ENCODE assay signal across 13 cellular contexts in the genomic region with DNA sequence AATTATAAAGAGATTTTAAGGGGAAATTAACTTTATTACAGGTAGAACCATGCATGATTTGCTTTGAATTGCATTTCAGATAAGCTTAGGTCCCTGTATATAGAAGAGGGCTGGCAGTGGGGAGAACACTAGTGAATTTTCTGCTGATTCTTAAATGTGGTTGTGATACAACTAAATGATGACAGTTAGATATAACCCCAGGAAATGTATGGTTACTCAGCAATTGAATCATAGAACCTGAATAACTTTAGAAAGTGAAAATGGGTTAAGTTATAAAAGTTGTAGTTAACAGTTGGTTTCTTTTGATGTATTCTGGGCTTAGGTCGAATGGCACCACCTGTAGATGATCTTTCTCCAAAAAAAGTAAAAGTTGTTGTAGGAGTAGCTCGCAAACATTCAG.
"Had no signal": no experiment of that assay in that cellular context is flagged by ENCODE, and none has a peak within 500 bp of the region (broad histone marks: within the 10 kb centered on the region; RNA-seq: fewer than 3 reads in every experiment).

No MANE protein-coding gene starts in this region.

- DNase-seq: foreskin melanocyte; head of caudate nucleus; nephron progenitor cell; SJCRH30; spleen; stimulated activated CD4-positive, alpha-beta T cell treated with anti-CD3 and anti-CD28 coated beads, Interleukin-1b, Interleukin-23, amount 100 ng/mL, for 48 hours; stimulated activated naive CD4-positive, alpha-beta T cell; substantia nigra; T-helper 9 cell; upper lobe of left lung had no signal

- ATAC-seq: sciatic nerve had no signal

- H3K4me3 Mint-ChIP-seq: activated T-helper 1 cell treated with anti-CD3 and anti-CD28 coated beads, Interleukin-12 subunit alpha, Interleukin-12 subunit beta, Interleukin-2, Interleukin-4 antibody, amounts not matched to agents 30 ng/mL and 10 ng/mL and 1 ng/mL, durations not matched to agents 14 hours and 24 hours and 36 hours; nephron progenitor cell had no signal

- H3K27ac ChIP-seq: SJCRH30, spleen, upper lobe of left lung had no signal

- H3K4me1 Mint-ChIP-seq: nephron progenitor cell had no signal

- H3K9me3 Mint-ChIP-seq: activated T-helper 1 cell treated with anti-CD3 and anti-CD28 coated beads, Interleukin-12 subunit alpha, Interleukin-12 subunit beta, Interleukin-2, Interleukin-4 antibody, amounts not matched to agents 30 ng/mL and 10 ng/mL and 1 ng/mL, durations not matched to agents 14 hours and 24 hours and 36 hours; nephron progenitor cell had no signal

- H3K4me3 ChIP-seq: cardiac muscle cell, SJCRH30, spleen, upper lobe of left lung had no signal

- H3K4me1 ChIP-seq: SJCRH30, spleen, upper lobe of left lung had no signal

- H3K27me3 ChIP-seq: cardiac muscle cell, SJCRH30, spleen, upper lobe of left lung had no signal

- H3K27ac Mint-ChIP-seq: activated T-helper 1 cell treated with anti-CD3 and anti-CD28 coated beads, Interleukin-12 subunit alpha, Interleukin-12 subunit beta, Interleukin-2, Interleukin-4 antibody, amounts not matched to agents 30 ng/mL and 10 ng/mL and 1 ng/mL, durations not matched to agents 14 hours and 24 hours and 36 hours had no signal

- H3K9me3 ChIP-seq: SJCRH30, spleen, upper lobe of left lung had no signal
